In the genomic region with DNA sequence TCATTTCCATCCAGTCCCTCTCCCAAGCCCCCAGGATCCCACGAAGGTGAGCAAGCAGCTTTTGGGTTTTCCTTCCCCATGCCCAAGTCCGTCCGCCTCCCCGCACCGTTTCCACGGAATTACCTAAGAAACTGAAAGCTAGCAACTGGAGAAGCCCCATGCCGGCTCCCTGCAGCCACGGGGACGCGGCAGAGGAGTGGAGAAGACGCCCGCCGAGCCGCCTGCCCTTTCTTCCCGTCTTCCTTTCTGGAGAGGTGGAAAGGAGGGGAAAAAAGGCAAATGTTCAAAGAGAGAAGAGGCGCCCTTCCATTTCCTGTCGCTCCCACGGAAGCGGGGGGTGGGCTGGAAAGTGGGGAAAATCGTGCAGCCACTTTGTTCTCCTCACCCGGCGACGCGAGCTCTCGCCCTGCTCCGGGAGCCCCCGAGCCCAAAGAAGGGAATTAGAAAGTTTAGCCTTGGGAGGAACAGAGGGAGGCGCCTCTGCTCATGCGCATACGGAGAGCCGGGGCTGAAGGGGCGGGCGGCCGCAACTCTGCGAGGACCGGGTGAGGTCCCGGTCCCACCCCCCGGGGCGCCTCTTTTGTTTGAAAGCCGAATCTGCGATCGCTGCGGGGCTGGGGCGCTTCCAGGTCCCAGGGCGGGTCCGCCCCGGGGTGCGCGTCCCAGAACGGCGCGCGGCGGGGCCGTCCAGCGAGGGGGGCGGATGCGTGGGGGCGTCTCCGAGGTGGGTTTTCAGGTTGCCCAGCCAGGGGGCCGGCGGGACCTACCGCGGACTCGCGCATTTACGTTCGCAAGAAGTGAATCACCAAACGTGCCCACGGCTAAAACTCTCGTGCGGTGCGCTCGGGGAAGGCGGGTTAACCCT, we compare ENCODE assay signal across 8 cellular contexts. TPM values are rescaled to one million over a fixed set of nuclear protein-coding genes. Genes with fewer than 3 reads are reported as not detected.
DNase-seq lines count a peak whose midpoint lies in the region; ATAC-seq and TF ChIP-seq lines count a peak whose summit lies in the region.

A gene (minus strand): TSS at position 436 of the 865 bp plus-strand sequence. CDS start 276 bp downstream, at position 160.

- H3K36me3 Mint-ChIP-seq in activated CD4-positive, alpha-beta T cell treated with anti-CD3 and anti-CD28 coated beads, Interleukin-2, amount 10 ng/mL, durations not matched to agents 24 days and 14 days (ENCODE audit: low read depth), result no peaks in the 10 kb centered on the region

- ATAC-seq in HG03342 (IDR thresholded peaks at IDR 0.05; ENCODE audit: unreplicated experiment), result no peak
- no peak for ATAC-seq in GM19467 (IDR thresholded peaks at IDR 0.05; ENCODE audit: unreplicated experiment)

- peak within 1 kb of the TSS; percentile 72 for H3K27ac ChIP-seq in brain microvascular endothelial cell
- no peak within 1 kb of the TSS for H3K27ac ChIP-seq in iPS DF 6.9 (ENCODE audit: low read length)

- peaks cover 26% of the 10 kb centered on the region for H3K36me3 ChIP-seq in brain microvascular endothelial cell (replicated peaks)
- H3K36me3 ChIP-seq in iPS DF 6.9 (ENCODE audit: control insufficient read depth, insufficient read depth, low read length), result no peaks in the 10 kb centered on the region

- peaks cover 8% of the 10 kb centered on the region for H3K4me1 Mint-ChIP-seq in activated CD4-positive, alpha-beta T cell treated with anti-CD3 and anti-CD28 coated beads, Interleukin-2, amount 10 ng/mL, durations not matched to agents 24 days and 14 days

- TF ChIP-seq CTCF in brain microvascular endothelial cell (IDR thresholded peaks at IDR 0.05; ENCODE audit: low read depth, low read length, missing control alignments) (no peak), retinal pigment epithelial cell (conservative IDR thresholded peaks at IDR 0.05; ENCODE audit: low read depth, low read length) (no peak)

- H3K4me3 Mint-ChIP-seq in activated CD4-positive, alpha-beta T cell treated with anti-CD3 and anti-CD28 coated beads, Interleukin-2, amount 10 ng/mL, durations not matched to agents 24 days and 14 days, result peak within 1 kb of the TSS; percentile 79

- intact Hi-C loops in activated CD4-positive, alpha-beta T cell treated with anti-CD3 and anti-CD28 coated beads, Interleukin-2, amount 10 ng/mL, durations not matched to agents 24 days and 14 days (cut with micrococcal nuclease), result no loop called here

- peak; percentile 58 for DNase-seq in activated CD4-positive, alpha-beta T cell treated with anti-CD3 and anti-CD28 coated beads, Interleukin-2, amount 10 ng/mL, durations not matched to agents 24 days and 14 days
- no peak for DNase-seq in activated CD4-positive, alpha-beta T cell treated with anti-CD3 and anti-CD28 coated beads for 1 hour
- DNase-seq in NCI-H69 (lab: John Stamatoyannopoulos, UW), result peak; percentile 94
- DNase-seq in brain microvascular endothelial cell, result peak; percentile 83
- no peak for DNase-seq in iPS DF 6.9 (ENCODE audit: low read depth, low spot score)
- DNase-seq in retinal pigment epithelial cell (ENCODE audit: low read depth), result no peak

- peaks cover 9% of the 10 kb centered on the region for H3K4me1 ChIP-seq in iPS DF 6.9 (ENCODE audit: control insufficient read depth, insufficient read depth, low read length)

- no peaks in the 10 kb centered on the region for H3K9me3 Mint-ChIP-seq in activated CD4-positive, alpha-beta T cell treated with anti-CD3 and anti-CD28 coated beads, Interleukin-2, amount 10 ng/mL, durations not matched to agents 24 days and 14 days

- no peak within 1 kb of the TSS for H3K27ac Mint-ChIP-seq in activated CD4-positive, alpha-beta T cell treated with anti-CD3 and anti-CD28 coated beads, Interleukin-2, amount 10 ng/mL, durations not matched to agents 24 days and 14 days

- peaks cover 64% of the 10 kb centered on the region for H3K27me3 Mint-ChIP-seq in activated CD4-positive, alpha-beta T cell treated with anti-CD3 and anti-CD28 coated beads, Interleukin-2, amount 10 ng/mL, durations not matched to agents 24 days and 14 days

- H3K9me3 ChIP-seq in iPS DF 6.9 (ENCODE audit: control insufficient read depth, insufficient read depth, low read length), result no peaks in the 10 kb centered on the region

- H3K27me3 ChIP-seq in brain microvascular endothelial cell (replicated peaks), result no peaks in the 10 kb centered on the region
- peaks cover 55% of the 10 kb centered on the region for H3K27me3 ChIP-seq in iPS DF 6.9 (ENCODE audit: control insufficient read depth, insufficient read depth, low read length)

- in situ Hi-C loops in brain microvascular endothelial cell (cut with HindIII; ENCODE audit: low pct_ligation_motif_present, low sequenced_read_pairs), result loop anchor here (25.0 kb wide), 1 partner anchor 134 kb away; a partner anchor contains a TSS

- WGBS in iPS DF 6.9 (ENCODE audit: insufficient coverage, insufficient read length), result no CpG with 5 or more reads among the region's 75 CpGs

- H3K4me3 ChIP-seq in brain microvascular endothelial cell (ENCODE audit: low read depth, low read length), result peak within 1 kb of the TSS; percentile 89
- peak within 1 kb of the TSS; percentile 57 for H3K4me3 ChIP-seq in iPS DF 6.9 (ENCODE audit: low read length)
- H3K4me3 ChIP-seq in retinal pigment epithelial cell (ENCODE audit: low read length), result peak within 1 kb of the TSS; percentile 80

RNA-seq across cellular contexts. Expression of the gene that starts here (rescaled TPM):
- total RNA-seq in activated CD4-positive, alpha-beta T cell treated with anti-CD3 and anti-CD28 coated beads, Interleukin-2, amount 10 ng/mL, durations not matched to agents 24 days and 14 days, result 0.12 TPM in 1 of 2 replicates, not detected in the other

Comparison
In these comparisons a context has a peak if more than half of its experiments do, and no peak if none do; other contexts are left out.
1. Peak in DNase-seq in activated CD4-positive, alpha-beta T cell treated with anti-CD3 and anti-CD28 coated beads, Interleukin-2, amount 10 ng/mL, durations not matched to agents 24 days and 14 days; RNA of the gene not detected or under 1 TPM.
2. DNase-seq: peak in NCI-H69 (single experiment) and brain microvascular endothelial cell (single experiment); none in activated CD4-positive, alpha-beta T cell treated with anti-CD3 and anti-CD28 coated beads for 1 hour (single experiment), iPS DF 6.9 (single experiment) and retinal pigment epithelial cell (single experiment).
3. Peak in every context shown above with its lines, with median percentiles within 50 percentile points of each other: H3K4me3 ChIP-seq.